In genomic region chr12:120196363-120196762, GRCh38 we compare ENCODE assay signal across 10 cellular contexts. TPM values are rescaled to one million over a fixed set of nuclear protein-coding genes. Genes with fewer than 3 reads are reported as not detected.
DNase-seq lines count a peak whose midpoint lies in the region; ATAC-seq, FAIRE-seq and TF ChIP-seq lines count a peak whose summit lies in the region.
"Had no signal": no experiment of that assay in that cellular context is flagged by ENCODE, and none has a peak within 500 bp of the region (broad histone marks: within the 10 kb centered on the region; RNA-seq: fewer than 3 reads in every experiment).

No MANE protein-coding gene starts in this region.

- TF ChIP-seq CTCF in NB4 (IDR thresholded peaks at IDR 0.05; ENCODE audit: low read depth, low read length) = no peak

- H3K4me1 Mint-ChIP-seq in activated CD4-positive, alpha-beta T cell treated with anti-CD3 and anti-CD28 coated beads, Interleukin-2, amount 10 ng/mL, durations not matched to agents 24 days and 14 days = peaks cover 39% of the 10 kb centered on the region
- H3K4me1 Mint-ChIP-seq in CD4-positive, alpha-beta memory T cell = peaks cover 31 to 80% (median 51%) of the 10 kb centered on the region in 4 donors

- no peak overlapping the region for H3K27ac Mint-ChIP-seq in activated CD4-positive, alpha-beta T cell treated with anti-CD3 and anti-CD28 coated beads, Interleukin-2, amount 10 ng/mL, durations not matched to agents 24 days and 14 days
- peak overlapping the region in 3 of 7 donors; percentile 74 to 98 (median 82) for H3K27ac Mint-ChIP-seq in CD4-positive, alpha-beta memory T cell

- WGBS in small intestine, 3 donors = 61 to 80% (median 66%) methylated on average over 1 of the region's 1 CpG

- no peaks in the 10 kb centered on the region for H3K27me3 Mint-ChIP-seq in activated CD4-positive, alpha-beta T cell treated with anti-CD3 and anti-CD28 coated beads, Interleukin-2, amount 10 ng/mL, durations not matched to agents 24 days and 14 days
- no peaks in the 10 kb centered on the region for H3K27me3 Mint-ChIP-seq in CD4-positive, alpha-beta memory T cell

- no peak for FAIRE-seq in small intestine (lab: Jason Lieb, UNC)

- H3K36me3 Mint-ChIP-seq in activated CD4-positive, alpha-beta T cell treated with anti-CD3 and anti-CD28 coated beads, Interleukin-2, amount 10 ng/mL, durations not matched to agents 24 days and 14 days (ENCODE audit: low read depth) = peaks cover 63% of the 10 kb centered on the region
- peaks cover 18 to 65% of the 10 kb centered on the region in 2 donors for H3K36me3 Mint-ChIP-seq in CD4-positive, alpha-beta memory T cell

- POLR2A ChIA-PET in CD4-positive, alpha-beta memory T cell (lab: Charles Lee; ENCODE audit: partially characterized antibody) = interaction anchor here (0.9 to 8.9 kb wide), 5 partner anchors 23 to 95 kb away, joined by 3 to 241 read pairs (median 3); partner anchors contain the start of genes RNU4-1 and RNU4-2

- no peaks in the 10 kb centered on the region for H3K27me3 ChIP-seq in small intestine (ENCODE audit: control insufficient read depth in 2 of 2, insufficient read depth in 2 of 2, low read length in 2 of 2)
- no peaks in the 10 kb centered on the region for H3K27me3 ChIP-seq in CD4-positive, alpha-beta memory T cell (ENCODE audit: insufficient read depth, low read length)
- H3K27me3 ChIP-seq: esophagus muscularis mucosa had no signal

- H3K27ac ChIP-seq in small intestine (ENCODE audit: low read depth in 1 of 2, low read length in 1 of 2) = peak overlapping the region; percentile 8 to 45
- no peak overlapping the region for H3K27ac ChIP-seq in CD4-positive, alpha-beta memory T cell (ENCODE audit: low read depth, low read length)

- no peak for TF ChIP-seq POLR2A in NB4 (IDR thresholded peaks at IDR 0.05; ENCODE audit: extremely low read depth, insufficient read length)

- H3K36me3 ChIP-seq in small intestine (ENCODE audit: control insufficient read depth in 2 of 2, insufficient read depth in 2 of 2, low read length in 2 of 2) = peaks cover 6 to 9% of the 10 kb centered on the region in 2 donors
- peaks cover 32% of the 10 kb centered on the region for H3K36me3 ChIP-seq in CD4-positive, alpha-beta memory T cell (ENCODE audit: insufficient read depth, low read length)

- peak overlapping the region; percentile 84 for H3K4me3 Mint-ChIP-seq in activated CD4-positive, alpha-beta T cell treated with anti-CD3 and anti-CD28 coated beads, Interleukin-2, amount 10 ng/mL, durations not matched to agents 24 days and 14 days
- peak overlapping the region in 3 of 8 donors; percentile 31 to 92 (median 48) for H3K4me3 Mint-ChIP-seq in CD4-positive, alpha-beta memory T cell

- DNase-seq in activated CD4-positive, alpha-beta T cell treated with anti-CD3 and anti-CD28 coated beads, Interleukin-2, amount 10 ng/mL, durations not matched to agents 24 days and 14 days = no peak
- no peak for DNase-seq in activated CD4-positive, alpha-beta T cell treated with anti-CD3 and anti-CD28 coated beads, Interleukin-2, amount 50 U/mL, for 4 hours
- no peak for DNase-seq in NB4 (ENCODE audit: low read depth)
- peak; percentile 34 for DNase-seq in amniotic epithelial cell (ENCODE audit: low read depth)
- no peak for DNase-seq in small intestine
- DNase-seq in CD4-positive, alpha-beta memory T cell = no peak
- no peak for DNase-seq in ecto neural progenitor cell (ENCODE audit: low spot score)
- DNase-seq: NCI-H524 treated with DMSO at 0.1 percent for 48 hours had no signal

- peaks cover 4% of the 10 kb centered on the region in 2 donors for H3K4me1 ChIP-seq in small intestine (ENCODE audit: control insufficient read depth in 2 of 2, insufficient read depth in 1 of 2, low read depth in 1 of 2, low read length in 1 of 2)
- peaks cover 60% of the 10 kb centered on the region for H3K4me1 ChIP-seq in CD4-positive, alpha-beta memory T cell (ENCODE audit: insufficient read depth, low read length)

- CTCF ChIA-PET in CD4-positive, alpha-beta memory T cell (lab: Charles Lee; ENCODE audit: partially characterized antibody) = interaction anchor here (0.6 to 1.8 kb wide), 4 partner anchors 9 to 106 kb away, joined by 3 to 5 read pairs (median 4); partner anchors contain the start of genes PXN and SIRT4

- ATAC-seq in GM21786 (IDR thresholded peaks at IDR 0.05; ENCODE audit: unreplicated experiment) = no peak

- H3K4me3 ChIP-seq in NB4 (ENCODE audit: low read depth, low read length) (peak overlapping the region; percentile 79), small intestine (ENCODE audit: low read depth in 1 of 2, low read length in 2 of 2) (no peak overlapping the region)
- no peak overlapping the region for H3K4me3 ChIP-seq in CD4-positive, alpha-beta memory T cell (ENCODE audit: low read length in 2 of 2)
- H3K4me3 ChIP-seq: esophagus muscularis mucosa had no signal

- intact Hi-C loops in activated CD4-positive, alpha-beta T cell treated with anti-CD3 and anti-CD28 coated beads, Interleukin-2, amount 10 ng/mL, durations not matched to agents 24 days and 14 days (cut with micrococcal nuclease) = no loop called here
- intact Hi-C loops in CD4-positive, alpha-beta memory T cell (cut with micrococcal nuclease) = no loop called here

- no peaks in the 10 kb centered on the region for H3K9me3 ChIP-seq in small intestine (ENCODE audit: control insufficient read depth, low read depth)
- H3K9me3 ChIP-seq in CD4-positive, alpha-beta memory T cell (ENCODE audit: control insufficient read depth in 1 of 2, low read length in 2 of 2) = no peaks in the 10 kb centered on the region
- H3K9me3 ChIP-seq: esophagus muscularis mucosa had no signal

- no peaks in the 10 kb centered on the region for H3K9me3 Mint-ChIP-seq in activated CD4-positive, alpha-beta T cell treated with anti-CD3 and anti-CD28 coated beads, Interleukin-2, amount 10 ng/mL, durations not matched to agents 24 days and 14 days
- no peaks in the 10 kb centered on the region for H3K9me3 Mint-ChIP-seq in CD4-positive, alpha-beta memory T cell

RNA-seq across cellular contexts. Expression of gene GCN1, which starts 1.8 kb away (rescaled TPM):
- 169 and 176 TPM in 2 replicates for total RNA-seq in activated CD4-positive, alpha-beta T cell treated with anti-CD3 and anti-CD28 coated beads, Interleukin-2, amount 10 ng/mL, durations not matched to agents 24 days and 14 days
- polyA plus RNA-seq in small intestine = 10 to 100 TPM; 12.3 to 27.9 (median 14.1) TPM
- 100 to 1,000 TPM; 127 to 132 TPM for total RNA-seq in CD4-positive, alpha-beta memory T cell
- polyA plus RNA-seq in CD4-positive, alpha-beta memory T cell = 10 to 100 TPM; 13.9 to 29.6 TPM

RNA-seq across cellular contexts. Expression of gene RPLP0, which starts 4.5 kb away (rescaled TPM):
- total RNA-seq in activated CD4-positive, alpha-beta T cell treated with anti-CD3 and anti-CD28 coated beads, Interleukin-2, amount 10 ng/mL, durations not matched to agents 24 days and 14 days = 2,659 and 2,699 TPM in 2 replicates
- 1,000 to 10,000 TPM; 2,529 to 5,599 (median 4,032) TPM for polyA plus RNA-seq in small intestine
- total RNA-seq in CD4-positive, alpha-beta memory T cell = 1,000 to 10,000 TPM; 1,817 to 1,965 TPM
- 1,000 to 10,000 TPM; 1,342 to 2,125 TPM for polyA plus RNA-seq in CD4-positive, alpha-beta memory T cell
